19 cellular contexts compared by ENCODE assay signal in the genomic region with DNA sequence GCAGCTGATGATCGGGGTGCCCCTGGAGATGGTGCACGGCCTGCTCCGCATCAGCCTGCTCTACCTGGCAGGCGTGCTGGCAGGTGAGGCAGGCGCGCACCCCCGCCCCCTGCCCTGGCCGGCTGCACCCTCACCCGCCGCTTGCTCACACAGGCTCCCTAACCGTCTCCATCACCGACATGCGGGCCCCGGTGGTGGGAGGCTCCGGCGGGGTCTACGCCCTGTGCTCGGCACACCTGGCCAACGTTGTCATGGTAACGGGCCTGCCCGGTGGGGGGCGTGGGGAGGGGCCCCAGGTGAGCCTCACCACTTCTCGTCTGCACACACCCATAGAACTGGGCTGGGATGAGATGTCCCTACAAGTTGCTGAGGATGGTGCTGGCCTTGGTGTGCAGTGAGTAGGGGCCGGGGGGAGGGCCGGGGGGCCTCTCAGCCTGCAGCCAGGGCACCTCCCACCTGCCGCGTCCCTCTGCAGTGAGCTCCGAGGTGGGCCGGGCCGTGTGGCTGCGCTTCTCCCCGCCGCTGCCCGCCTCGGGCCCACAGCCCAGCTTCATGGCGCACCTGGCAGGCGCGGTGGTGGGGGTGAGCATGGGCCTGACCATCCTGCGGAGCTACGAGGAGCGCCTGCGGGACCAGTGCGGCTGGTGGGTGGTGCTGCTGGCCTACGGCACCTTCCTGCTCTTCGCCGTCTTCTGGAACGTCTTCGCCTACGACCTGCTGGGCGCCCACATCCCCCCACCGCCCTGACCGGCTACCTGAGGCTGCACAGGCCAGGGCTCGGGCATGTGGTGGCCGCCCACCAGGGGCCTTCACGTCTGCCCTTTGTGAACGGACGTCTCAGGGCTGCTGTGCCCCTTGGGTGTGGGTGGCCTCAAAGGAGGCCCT. TPM values are rescaled to one million over a fixed set of nuclear protein-coding genes. Genes with fewer than 3 reads are reported as not detected.
DNase-seq lines count a peak whose midpoint lies in the region; ATAC-seq and TF ChIP-seq lines count a peak whose summit lies in the region.
"Had no signal": no experiment of that assay in that cellular context is flagged by ENCODE, and none has a peak within 500 bp of the region (broad histone marks: within the 10 kb centered on the region; RNA-seq: fewer than 3 reads in every experiment).

No MANE protein-coding gene starts in this region.

- peaks cover 19% of the 10 kb centered on the region for H3K4me1 Mint-ChIP-seq in Calu3 (ENCODE audit: low read depth, unreplicated experiment)
- H3K4me1 Mint-ChIP-seq in IgD-negative memory B cell = peaks cover 3 to 16% (median 13%) of the 10 kb centered on the region in 3 donors

- H3K27ac ChIP-seq in OCI-LY1 (ENCODE audit: low read depth, low read length, poor library complexity, severe bottlenecking) = no peak overlapping the region
- no peak overlapping the region for H3K27ac ChIP-seq in ascending aorta
- H3K27ac ChIP-seq: psoas muscle, tibial nerve had no signal

- H3K4me3 ChIP-seq in OCI-LY1 (ENCODE audit: low read depth, low read length, poor library complexity, severe bottlenecking) (no peak overlapping the region), iPS-18c (ENCODE audit: insufficient read depth, low read depth, low read length) (peak overlapping the region; percentile 15; the same call in 1 of the 2 replicates), ascending aorta (no peak overlapping the region)
- H3K4me3 ChIP-seq: psoas muscle, tibial nerve had no signal

- DNase-seq in Calu3 (no peak), NCI-H774 (lab: John Stamatoyannopoulos, UW) (no peak), ascending aorta (ENCODE audit: low spot score in 2 of 2) (no peak)
- DNase-seq: activated CD4-positive, CD25-positive, alpha-beta regulatory T cell treated with anti-CD3 and anti-CD28 coated beads, Interleukin-2, amount 50 U/mL, for 72 hours; activated gamma-delta T cell treated with Interleukin-2 at 50 U/mL for 16 hours; BE2C; immature natural killer cell; KG1; NCI-H1092; psoas muscle; Right ventricle myocardium superior had no signal

- no peaks in the 10 kb centered on the region for H3K27me3 Mint-ChIP-seq in Calu3 (ENCODE audit: unreplicated experiment)
- peaks cover 5% of the 10 kb centered on the region for H3K27me3 Mint-ChIP-seq in IgD-negative memory B cell

- ATAC-seq in HG02840 (IDR thresholded peaks at IDR 0.05; ENCODE audit: low FRiP score, unreplicated experiment) = no peak
- no peak for ATAC-seq in HG03469 (IDR thresholded peaks at IDR 0.05; ENCODE audit: unreplicated experiment)
- ATAC-seq: psoas muscle; stimulated activated effector memory CD8-positive, alpha-beta T cell treated with anti-CD3 and anti-CD28 coated beads, Interleukin-12 subunit alpha, Interleukin-12 subunit beta, amount 100 ng/mL, for 72 hours had no signal

- peaks cover 33% of the 10 kb centered on the region for H3K4me1 ChIP-seq in OCI-LY1 (ENCODE audit: insufficient read depth, low read length, severe bottlenecking)
- H3K4me1 ChIP-seq in ascending aorta = peaks cover 14 to 25% of the 10 kb centered on the region in 2 donors

- H3K36me3 ChIP-seq in OCI-LY1 (ENCODE audit: insufficient read depth, low read length) = peaks cover 37% of the 10 kb centered on the region
- H3K36me3 ChIP-seq in ascending aorta = peaks cover 23 to 25% of the 10 kb centered on the region in 2 donors

- H3K9me2 ChIP-seq in OCI-LY1 (ENCODE audit: low read depth, low read length) = no peaks in the 10 kb centered on the region

- H3K79me2 ChIP-seq in OCI-LY1 (ENCODE audit: insufficient read depth, low read length) = 0 out of 2 replicates have a peak, but pooled peaks cover 8% of the 10 kb centered on the region

- no peaks in the 10 kb centered on the region for H3K9me3 Mint-ChIP-seq in Calu3 (ENCODE audit: low read depth, unreplicated experiment)
- no peaks in the 10 kb centered on the region for H3K9me3 Mint-ChIP-seq in IgD-negative memory B cell
- H3K9me3 Mint-ChIP-seq: immature natural killer cell; nephron; stimulated activated effector memory CD8-positive, alpha-beta T cell treated with anti-CD3 and anti-CD28 coated beads, Interleukin-12 subunit alpha, Interleukin-12 subunit beta, amount 100 ng/mL, for 72 hours had no signal

- H4K20me1 ChIP-seq in OCI-LY1 (ENCODE audit: insufficient read depth, low read length) = no peaks in the 10 kb centered on the region

- peak overlapping the region; percentile 18; the same call in 1 of the 2 replicates for H3K4me2 ChIP-seq in OCI-LY1 (ENCODE audit: low read length)

- H3K27ac Mint-ChIP-seq in Calu3 (ENCODE audit: unreplicated experiment) = peak overlapping the region; percentile 12
- peak overlapping the region in 2 of 3 donors; percentile 59 to 71 for H3K27ac Mint-ChIP-seq in IgD-negative memory B cell
- H3K27ac Mint-ChIP-seq: immature natural killer cell; nephron; stimulated activated effector memory CD8-positive, alpha-beta T cell treated with anti-CD3 and anti-CD28 coated beads, Interleukin-12 subunit alpha, Interleukin-12 subunit beta, amount 100 ng/mL, for 72 hours had no signal

- H3K9ac ChIP-seq in OCI-LY1 (ENCODE audit: low read length) = no peak overlapping the region

- CTCF ChIA-PET in Calu3 (lab: Charles Lee) = no interaction called here

- no peaks in the 10 kb centered on the region for H3F3A ChIP-seq in OCI-LY1 (ENCODE audit: insufficient read depth, low read length)

- H3K9me3 ChIP-seq in OCI-LY1 (ENCODE audit: low read length) (no peaks in the 10 kb centered on the region), iPS-18c (ENCODE audit: control insufficient read depth, insufficient read depth, low read length) (no peaks in the 10 kb centered on the region), ascending aorta (no peaks in the 10 kb centered on the region)
- H3K9me3 ChIP-seq: BE2C, psoas muscle, tibial nerve had no signal

- TF ChIP-seq CTCF in Calu3 (IDR thresholded peaks at IDR 0.05; ENCODE audit: unreplicated experiment) (no peak), OCI-LY1 (IDR thresholded peaks at IDR 0.05; ENCODE audit: low read length) (no peak), ascending aorta (IDR thresholded peaks at IDR 0.05) (no peak)

- intact Hi-C loops in Calu3 (cut with micrococcal nuclease; ENCODE audit: unreplicated experiment) (no loop called here), ascending aorta (cut with DNase I) (no loop called here)

- H3K36me3 Mint-ChIP-seq in Calu3 (ENCODE audit: insufficient read depth, unreplicated experiment) = peaks cover 75% of the 10 kb centered on the region
- no peaks in the 10 kb centered on the region for H3K36me3 Mint-ChIP-seq in IgD-negative memory B cell

- no peak overlapping the region for H2AFZ ChIP-seq in OCI-LY1 (ENCODE audit: low read length)

- peak overlapping the region; percentile 46 for H3K4me3 Mint-ChIP-seq in Calu3 (ENCODE audit: low read depth, unreplicated experiment)
- H3K4me3 Mint-ChIP-seq in IgD-negative memory B cell = peak overlapping the region; percentile 30 to 87 (median 77)
- H3K4me3 Mint-ChIP-seq: immature natural killer cell, nephron had no signal

- no TSS peak for BruUV-seq in Calu3 (replicated peaks; lab: Mats Ljungman, UMichigan)

- H3K27me3 ChIP-seq in OCI-LY1 (ENCODE audit: insufficient read depth, low read length) (no peaks in the 10 kb centered on the region), ascending aorta (no peaks in the 10 kb centered on the region)
- H3K27me3 ChIP-seq: BE2C, tibial nerve had no signal

RNA-seq across cellular contexts. Expression of a gene that starts 2.1 kb away (rescaled TPM):
- total RNA-seq in Calu3 (2022) (2.4 and 2.6 TPM in 2 replicates), ascending aorta (1.1 TPM)
- polyA plus RNA-seq in IgD-negative memory B cell = 1.1 TPM
- polyA plus RNA-seq: immature natural killer cell had no signal

RNA-seq across cellular contexts. Expression of a gene that starts 2.7 kb away (rescaled TPM):
- total RNA-seq in Calu3 (2022) (102 and 114 TPM in 2 replicates), ascending aorta (258 TPM)
- 137 TPM for polyA plus RNA-seq in IgD-negative memory B cell

RNA-seq across cellular contexts. Expression of a gene that starts 6.6 kb away (rescaled TPM):
- total RNA-seq in Calu3 (2022) (88.3 and 90.5 TPM in 2 replicates), ascending aorta (158 TPM)
- polyA plus RNA-seq in IgD-negative memory B cell = 51.0 TPM

RNA-seq across cellular contexts. Expression of a gene that starts 9.6 kb away (rescaled TPM):
- total RNA-seq in Calu3 (2022) (154 and 163 TPM in 2 replicates), ascending aorta (41.8 TPM)
- 42.7 TPM for polyA plus RNA-seq in IgD-negative memory B cell

RNA-seq across cellular contexts. Expression of a gene that starts 12.7 kb away (rescaled TPM):
- total RNA-seq in Calu3 (2022) (18.6 and 22.5 TPM in 2 replicates), ascending aorta (11.4 TPM)
- polyA plus RNA-seq in IgD-negative memory B cell = 15.1 TPM
